Comparison of ENCODE assay signal across 29 cellular contexts in the genomic region with DNA sequence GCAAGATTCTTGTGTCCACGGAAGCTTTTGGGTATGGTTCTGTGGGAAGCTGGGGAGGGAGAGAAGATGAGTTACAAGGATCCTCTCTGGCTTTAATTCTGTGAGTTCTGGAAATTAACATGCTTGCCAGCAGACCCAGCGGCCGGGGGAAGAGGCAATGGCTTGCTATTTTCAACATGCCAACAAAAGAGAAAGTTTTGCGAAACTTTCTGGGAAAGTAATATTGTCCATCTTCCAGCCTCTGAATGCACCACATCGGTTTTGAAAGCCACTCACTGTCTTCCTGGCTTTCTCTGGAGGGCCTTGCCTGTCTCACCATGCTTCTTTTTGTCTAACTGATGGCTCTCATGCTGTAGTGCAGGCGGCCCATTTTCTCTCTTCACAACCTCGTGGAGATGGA.
"Had no signal": no experiment of that assay in that cellular context is flagged by ENCODE, and none has a peak within 500 bp of the region (broad histone marks: within the 10 kb centered on the region; RNA-seq: fewer than 3 reads in every experiment).

No MANE protein-coding gene starts in this region.

- H3K36me3 ChIP-seq: colonic mucosa, esophagus squamous epithelium, gastroesophageal sphincter, heart left ventricle, left lung had no signal

- H3K4me3 ChIP-seq: colonic mucosa, esophagus squamous epithelium, gastroesophageal sphincter, heart left ventricle, hepatocyte, left lung, lung had no signal

- H3K27ac ChIP-seq: colonic mucosa, epithelial cell of prostate, esophagus squamous epithelium, foreskin keratinocyte, gastroesophageal sphincter, heart left ventricle, hepatocyte, left lung had no signal

- ATAC-seq: effector memory CD8-positive, alpha-beta T cell; esophagus mucosa; foreskin keratinocyte; gastroesophageal sphincter; heart left ventricle; left cardiac atrium; left lung; left ventricle myocardium superior; naive thymus-derived CD4-positive, alpha-beta T cell; natural killer cell had no signal

- H3K9me3 ChIP-seq: colonic mucosa, esophagus squamous epithelium, gastroesophageal sphincter, heart left ventricle, left lung had no signal

- FAIRE-seq: endometrium, frontal cortex, islet of Langerhans, keratinocyte had no signal

- H3K4me2 ChIP-seq: hepatocyte had no signal

- H3K36me3 Mint-ChIP-seq: memory B cell; naive thymus-derived CD4-positive, alpha-beta T cell; natural killer cell had no signal

- H3K27ac Mint-ChIP-seq: dendritic cell treated with granulocyte-macrophage colony-stimulating factor and Interleukin-4, amounts not matched to agents 40 ng/mL and 50 ng/mL, for 4 days; effector memory CD8-positive, alpha-beta T cell; endodermal cell; memory B cell; naive thymus-derived CD4-positive, alpha-beta T cell; natural killer cell had no signal

- H3K4me1 ChIP-seq: colonic mucosa, esophagus squamous epithelium, foreskin keratinocyte, gastroesophageal sphincter, heart left ventricle, left lung had no signal

- H3K9me3 Mint-ChIP-seq: dendritic cell treated with granulocyte-macrophage colony-stimulating factor and Interleukin-4, amounts not matched to agents 40 ng/mL and 50 ng/mL, for 4 days; effector memory CD8-positive, alpha-beta T cell; endodermal cell; memory B cell; natural killer cell had no signal

- H3K79me2 ChIP-seq: hepatocyte had no signal

- H2AFZ ChIP-seq: hepatocyte had no signal

- H3K27me3 ChIP-seq: colonic mucosa had no signal

- H3K4me1 Mint-ChIP-seq: naive thymus-derived CD4-positive, alpha-beta T cell; natural killer cell had no signal

- DNase-seq: colonic mucosa; cortex of kidney; effector CD8-positive, alpha-beta T cell; effector memory CD8-positive, alpha-beta T cell; endodermal cell; erythroblast; esophagus squamous epithelium; foreskin keratinocyte; heart left ventricle; hypothalamus; left cardiac atrium; left lung; left ventricle myocardium superior; mammary epithelial cell; mesendoderm; midbrain; naive thymus-derived CD4-positive, alpha-beta T cell; natural killer cell had no signal

- H3K4me3 Mint-ChIP-seq: dendritic cell treated with granulocyte-macrophage colony-stimulating factor and Interleukin-4, amounts not matched to agents 40 ng/mL and 50 ng/mL, for 4 days; effector memory CD8-positive, alpha-beta T cell; endodermal cell; memory B cell; naive thymus-derived CD4-positive, alpha-beta T cell; natural killer cell had no signal
